26 cellular contexts compared by ENCODE assay signal in genomic region chr2:97749611-97750010, GRCh38. TPM values are rescaled to one million over a fixed set of nuclear protein-coding genes. Genes with fewer than 3 reads are reported as not detected.
"Had no signal": no experiment of that assay in that cellular context is flagged by ENCODE, and none has a peak within 500 bp of the region (broad histone marks: within the 10 kb centered on the region; RNA-seq: fewer than 3 reads in every experiment).

No MANE protein-coding gene starts in this region.

- H3K27me3 Mint-ChIP-seq: activated B cell treated with CpG ODN at 0.5 μM for 24 hours; activated naive CD8-positive, alpha-beta T cell; activated T-cell treated with anti-CD3 and anti-CD28 coated beads, Interleukin-2, amount 50 U/mL, for 24 hours; effector memory CD8-positive, alpha-beta T cell; stimulated activated naive CD8-positive, alpha-beta T cell treated with anti-CD3 and anti-CD28 coated beads, Interleukin-15, Interleukin-2, amounts not matched to agents 100 ng/mL and 50 ng/mL, for 24 hours had no signal

- H3K36me3 ChIP-seq: colonic mucosa, ovary had no signal

- H3K4me3 Mint-ChIP-seq: activated B cell treated with CpG ODN at 0.5 μM for 24 hours; activated naive CD8-positive, alpha-beta T cell; activated T-cell treated with anti-CD3 and anti-CD28 coated beads, Interleukin-2, amount 50 U/mL, for 24 hours; effector memory CD8-positive, alpha-beta T cell; natural killer cell; stimulated activated naive CD8-positive, alpha-beta T cell treated with anti-CD3 and anti-CD28 coated beads, Interleukin-15, Interleukin-2, amounts not matched to agents 100 ng/mL and 50 ng/mL, for 24 hours; T-helper 1 cell treated with Interleukin-12 subunit alpha and Interleukin-12 subunit beta and Interleukin-4 antibody, amounts not matched to agents 30 μg/mL and 1 μg/mL, for 36 hours had no signal

- H3K9me3 Mint-ChIP-seq: activated B cell treated with CpG ODN at 0.5 μM for 24 hours; activated T-cell treated with anti-CD3 and anti-CD28 coated beads, Interleukin-2, amount 50 U/mL, for 24 hours; activated T-helper 2 cell treated with anti-CD3 and anti-CD28 coated beads, Interferon-gamma antibody, Interleukin-2, Interleukin-4, amounts not matched to agents 10 μg/mL and 5 μg/mL and 100 μg/mL, durations not matched to agents 14 hours and 24 hours and 36 hours; effector memory CD8-positive, alpha-beta T cell; natural killer cell; stimulated activated naive CD8-positive, alpha-beta T cell treated with anti-CD3 and anti-CD28 coated beads, Interleukin-15, Interleukin-2, amounts not matched to agents 100 ng/mL and 50 ng/mL, for 24 hours; T-helper 1 cell treated with Interleukin-12 subunit alpha and Interleukin-12 subunit beta and Interleukin-4 antibody, amounts not matched to agents 30 μg/mL and 1 μg/mL, for 36 hours had no signal

- DNase-seq: activated B cell treated with CpG ODN at 0.5 μM for 24 hours; activated CD4-positive, alpha-beta T cell treated with anti-CD3 and anti-CD28 coated beads for 4 hours; activated CD4-positive, alpha-beta T cell treated with anti-CD3 and anti-CD28 coated beads, Interleukin-2, amount 50 U/mL, for 48 hours; activated naive CD4-positive, alpha-beta T cell; activated T-cell treated with anti-CD3 and anti-CD28 coated beads, Interleukin-2, amount 50 U/mL, for 24 hours; adrenal gland; colonic mucosa; effector memory CD8-positive, alpha-beta T cell; heart right ventricle; midbrain; natural killer cell; ovary; right cardiac atrium; stimulated activated CD4-positive, alpha-beta T cell treated with anti-CD3 and anti-CD28 coated beads, Interleukin-12 subunit alpha, Interleukin-12 subunit beta, amount 100 ng/mL, for 4 hours; T1000; tibial artery had no signal

- H3K9me3 ChIP-seq: adrenal gland, colonic mucosa, esophagus muscularis mucosa, heart right ventricle, neutrophil, ovary, tibial artery had no signal

- H3K27ac Mint-ChIP-seq: activated naive CD8-positive, alpha-beta T cell; activated T-cell treated with anti-CD3 and anti-CD28 coated beads, Interleukin-2, amount 50 U/mL, for 24 hours; activated T-helper 2 cell treated with anti-CD3 and anti-CD28 coated beads, Interferon-gamma antibody, Interleukin-2, Interleukin-4, amounts not matched to agents 10 μg/mL and 5 μg/mL and 100 μg/mL, durations not matched to agents 14 hours and 24 hours and 36 hours; effector memory CD8-positive, alpha-beta T cell; stimulated activated naive CD8-positive, alpha-beta T cell treated with anti-CD3 and anti-CD28 coated beads, Interleukin-15, Interleukin-2, amounts not matched to agents 100 ng/mL and 50 ng/mL, for 24 hours; T-helper 1 cell treated with Interleukin-12 subunit alpha and Interleukin-12 subunit beta and Interleukin-4 antibody, amounts not matched to agents 30 μg/mL and 1 μg/mL, for 36 hours had no signal

- H3K4me1 ChIP-seq: adrenal gland, colonic mucosa, tibial artery had no signal

- H3K27ac ChIP-seq: adrenal gland, colonic mucosa, dorsolateral prefrontal cortex, esophagus muscularis mucosa, heart right ventricle, neutrophil, ovary, tibial artery had no signal

- H3K27me3 ChIP-seq: adrenal gland, colonic mucosa, dorsolateral prefrontal cortex, esophagus muscularis mucosa, heart right ventricle, neutrophil, ovary, tibial artery had no signal

- H3K36me3 Mint-ChIP-seq: natural killer cell had no signal

- H3K4me3 ChIP-seq: adrenal gland, colonic mucosa, dorsolateral prefrontal cortex, esophagus muscularis mucosa, heart right ventricle, lung, ovary, tibial artery had no signal

RNA-seq across cellular contexts. Expression of gene ZAP70, which starts 36.2 kb away (rescaled TPM):
- total RNA-seq: bronchial epithelial cell, pulmonary artery endothelial cell had no signal
